22 cellular contexts compared by ENCODE assay signal in the genomic region with DNA sequence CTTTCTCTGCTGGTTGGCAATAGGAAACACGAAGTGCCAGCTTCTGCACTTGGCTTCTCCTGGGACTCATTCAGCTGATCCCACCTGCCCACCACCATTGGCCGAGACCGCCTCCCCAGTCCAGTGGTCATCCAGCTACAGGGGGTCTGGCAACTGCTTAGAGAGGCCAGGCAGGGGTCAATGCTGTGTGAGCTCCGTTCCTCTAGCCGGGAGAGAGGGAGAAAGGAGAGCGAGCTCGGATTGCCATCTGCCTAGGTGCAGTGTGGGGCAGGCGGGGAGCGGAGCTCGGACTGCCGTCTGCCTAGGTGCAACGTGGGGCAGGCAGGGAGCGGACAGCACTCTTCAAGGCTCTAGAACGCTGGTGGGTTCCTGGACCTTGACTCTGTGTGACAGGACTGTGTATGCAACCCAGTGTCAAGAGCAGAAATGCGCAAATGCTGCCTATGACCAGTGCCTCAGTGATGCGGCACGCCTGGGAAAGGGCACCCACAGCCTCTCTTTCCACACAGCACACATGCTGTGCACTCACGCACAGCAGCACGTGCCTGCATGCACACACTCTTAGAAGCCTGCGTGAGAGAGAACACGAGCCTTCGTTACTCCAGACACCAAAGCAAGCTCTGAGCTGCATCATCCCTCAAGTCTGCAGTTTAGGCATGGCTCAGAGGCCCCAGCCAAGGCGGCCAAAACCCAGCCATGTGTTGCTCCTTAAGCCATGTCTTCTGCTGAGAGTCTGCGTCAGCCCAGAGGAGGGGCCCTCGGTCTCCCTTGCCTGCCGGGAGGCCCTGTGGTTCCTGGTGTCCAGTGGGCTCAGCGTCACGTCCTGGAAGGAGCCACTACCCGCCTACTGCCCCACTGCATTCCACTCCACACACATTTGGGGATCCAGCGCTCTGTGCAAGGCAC. TPM values are rescaled to one million over a fixed set of nuclear protein-coding genes. Genes with fewer than 3 reads are reported as not detected.
A peak's percentile ranks its signal among the peaks of the same experiment; 100 is the strongest.
DNase-seq lines count a peak whose midpoint lies in the region; ATAC-seq and TF ChIP-seq lines count a peak whose summit lies in the region.
"Had no signal": no experiment of that assay in that cellular context is flagged by ENCODE, and none has a peak within 500 bp of the region (broad histone marks: within the 10 kb centered on the region; RNA-seq: fewer than 3 reads in every experiment).

No MANE protein-coding gene starts in this region.

- H3K4me1 Mint-ChIP-seq in immature natural killer cell = peaks cover 8 to 10% of the 10 kb centered on the region in 2 donors

- H3K27me3 Mint-ChIP-seq in immature natural killer cell (ENCODE audit: low read depth in 3 of 3) = peaks cover 3 to 8% (median 8%) of the 10 kb centered on the region in 3 donors

- no peak overlapping the region for H2BK5ac ChIP-seq in mesenchymal stem cell (ENCODE audit: low read depth, low read length, poor library complexity, severe bottlenecking)

- H3K4me3 Mint-ChIP-seq in immature natural killer cell = no peak overlapping the region
- H3K4me3 Mint-ChIP-seq: activated CD4-positive, alpha-beta memory T cell treated with anti-CD3 and anti-CD28 coated beads for 36 hours; activated naive CD4-positive, alpha-beta T cell treated with anti-CD3 and anti-CD28 coated beads, Interleukin-2, amount 10 ng/mL, durations not matched to agents 7 days and 5 days; CD8-positive, alpha-beta memory T cell; dendritic cell treated with granulocyte-macrophage colony-stimulating factor and Interleukin-4, amounts not matched to agents 40 ng/mL and 50 ng/mL, for 4 days; natural killer cell had no signal

- ATAC-seq in HG03196 (IDR thresholded peaks at IDR 0.05; ENCODE audit: unreplicated experiment) (no peak), GM21529 (IDR thresholded peaks at IDR 0.05; ENCODE audit: unreplicated experiment) (no peak)
- ATAC-seq: K562, natural killer cell, PC-3 had no signal

- H3K79me1 ChIP-seq in mesenchymal stem cell (replicated peaks; ENCODE audit: low read length, poor library complexity, severe bottlenecking) = no peaks in the 10 kb centered on the region

- peak overlapping the region; percentile 90 for H4K91ac ChIP-seq in mesenchymal stem cell (ENCODE audit: low read length)

- H3K23ac ChIP-seq in mesenchymal stem cell (ENCODE audit: low read length in 2 of 2) = peak overlapping the region in 1 of 2 experiments; percentile 37

- no peak overlapping the region for H3K27ac Mint-ChIP-seq in immature natural killer cell
- H3K27ac Mint-ChIP-seq: activated CD4-positive, alpha-beta memory T cell treated with anti-CD3 and anti-CD28 coated beads for 36 hours; activated naive CD4-positive, alpha-beta T cell treated with anti-CD3 and anti-CD28 coated beads, Interleukin-2, amount 10 ng/mL, durations not matched to agents 7 days and 5 days; dendritic cell treated with granulocyte-macrophage colony-stimulating factor and Interleukin-4, amounts not matched to agents 40 ng/mL and 50 ng/mL, for 4 days; natural killer cell; progenitor cell of endocrine pancreas had no signal

- H2BK15ac ChIP-seq in mesenchymal stem cell (ENCODE audit: low read depth, poor library complexity, severe bottlenecking) = no peak overlapping the region

- H2BK12ac ChIP-seq in mesenchymal stem cell (ENCODE audit: low read length in 2 of 2) = peak overlapping the region; percentile 38 to 91

- H3K4me1 ChIP-seq in GM23248 (ENCODE audit: insufficient read depth) = peaks cover 10% of the 10 kb centered on the region
- H3K4me1 ChIP-seq in colonic mucosa = no peaks in the 10 kb centered on the region
- H3K4me1 ChIP-seq in mesenchymal stem cell (ENCODE audit: control insufficient read depth, insufficient read depth, low read depth, low read length) = peaks cover 7% of the 10 kb centered on the region
- peaks cover 5 to 17% (median 13%) of the 10 kb centered on the region in 6 donors for H3K4me1 ChIP-seq in spleen

- TF ChIP-seq CTCF in colonic mucosa (IDR thresholded peaks at IDR 0.05) (no peak), spleen (IDR thresholded peaks at IDR 0.05 in 8 of 11, conservative IDR thresholded peaks at IDR 0.05 in 3 of 11) (no peak)

- H3K36me3 Mint-ChIP-seq in immature natural killer cell = no peaks in the 10 kb centered on the region
- H3K36me3 Mint-ChIP-seq: activated CD4-positive, alpha-beta memory T cell treated with anti-CD3 and anti-CD28 coated beads for 36 hours; activated naive CD4-positive, alpha-beta T cell treated with anti-CD3 and anti-CD28 coated beads, Interleukin-2, amount 10 ng/mL, durations not matched to agents 7 days and 5 days; natural killer cell had no signal

- H2AFZ ChIP-seq in GM23248 = no peak overlapping the region
- H2AFZ ChIP-seq in mesenchymal stem cell (ENCODE audit: low read depth, low read length) = no peak overlapping the region

- H3K9ac ChIP-seq in GM23248 (peak overlapping the region; percentile 14; the same call in 1 of the 2 replicates), colonic mucosa (ENCODE audit: low read depth in 2 of 2, low read length in 2 of 2) (no peak overlapping the region), mesenchymal stem cell (ENCODE audit: low read length) (no peak overlapping the region)

- peak; percentile 84 for DNase-seq in GM23248
- no peak for DNase-seq in colonic mucosa
- DNase-seq in mesenchymal stem cell = no peak
- DNase-seq in spleen = peak; percentile 74
- DNase-seq in midbrain (lab: John Stamatoyannopoulos, UW) = no peak
- no peak for DNase-seq in immature natural killer cell
- DNase-seq: activated CD4-positive, alpha-beta memory T cell treated with anti-CD3 and anti-CD28 coated beads for 36 hours; activated naive CD4-positive, alpha-beta T cell treated with anti-CD3 and anti-CD28 coated beads, Interleukin-2, amount 10 ng/mL, durations not matched to agents 7 days and 5 days; CD8-positive, alpha-beta memory T cell; DMS79; natural killer cell; NCI-H1694 treated with DMSO at 0.1 percent for 48 hours; NCI-H2227 treated with DMSO at 0.1 percent for 48 hours; PC-3; SIG-M5; stimulated activated CD4-positive, alpha-beta T cell treated with anti-CD3 and anti-CD28 coated beads, Interleukin-12 subunit alpha, Interleukin-12 subunit beta, amount 100 ng/mL, for 4 hours; T-helper 1 cell had no signal

- no peaks in the 10 kb centered on the region for H3K27me3 ChIP-seq in GM23248 (replicated peaks; ENCODE audit: insufficient read depth)
- no peaks in the 10 kb centered on the region for H3K27me3 ChIP-seq in colonic mucosa
- peaks cover 19 to 47% of the 10 kb centered on the region in 2 experiments for H3K27me3 ChIP-seq in mesenchymal stem cell (ENCODE audit: control insufficient read depth in 1 of 2, insufficient read depth in 1 of 2, low read length in 2 of 2)
- H3K27me3 ChIP-seq in spleen (replicated peaks in 1 of 7) = peaks cover 0 to 22% (median 0%) of the 10 kb centered on the region in 7 donors

- H2AK5ac ChIP-seq in mesenchymal stem cell (ENCODE audit: low read length, severe bottlenecking) = no peak overlapping the region

- no peak overlapping the region for H2BK120ac ChIP-seq in mesenchymal stem cell (ENCODE audit: low read depth, low read length)

- H4K20me1 ChIP-seq in GM23248 (ENCODE audit: insufficient read depth) = no peaks in the 10 kb centered on the region

- H3K9me3 Mint-ChIP-seq in immature natural killer cell = no peaks in the 10 kb centered on the region
- H3K9me3 Mint-ChIP-seq: activated CD4-positive, alpha-beta memory T cell treated with anti-CD3 and anti-CD28 coated beads for 36 hours; activated naive CD4-positive, alpha-beta T cell treated with anti-CD3 and anti-CD28 coated beads, Interleukin-2, amount 10 ng/mL, durations not matched to agents 7 days and 5 days; CD8-positive, alpha-beta memory T cell; dendritic cell treated with granulocyte-macrophage colony-stimulating factor and Interleukin-4, amounts not matched to agents 40 ng/mL and 50 ng/mL, for 4 days; natural killer cell had no signal

- H3K36me3 ChIP-seq in GM23248 (ENCODE audit: low read depth) = no peaks in the 10 kb centered on the region
- H3K36me3 ChIP-seq in colonic mucosa = no peaks in the 10 kb centered on the region
- no peaks in the 10 kb centered on the region for H3K36me3 ChIP-seq in mesenchymal stem cell (ENCODE audit: control insufficient read depth in 1 of 2, insufficient read depth in 2 of 2, low read depth in 1 of 2, low read length in 2 of 2)
- no peaks in the 10 kb centered on the region for H3K36me3 ChIP-seq in spleen

- no peaks in the 10 kb centered on the region for H3K9me2 ChIP-seq in GM23248 (ENCODE audit: insufficient read depth)

- H3K4me2 ChIP-seq in GM23248 (ENCODE audit: unreplicated experiment) (no peak overlapping the region), mesenchymal stem cell (ENCODE audit: low read length, poor library complexity, severe bottlenecking) (no peak overlapping the region)

- H3K79me2 ChIP-seq in GM23248 (ENCODE audit: insufficient read depth) = no peaks in the 10 kb centered on the region

- H3K4me3 ChIP-seq in GM23248 = no peak overlapping the region
- H3K4me3 ChIP-seq in colonic mucosa = no peak overlapping the region
- no peak overlapping the region for H3K4me3 ChIP-seq in mesenchymal stem cell (ENCODE audit: insufficient read depth in 1 of 2, low read depth in 1 of 2, low read length in 2 of 2)
- no peak overlapping the region for H3K4me3 ChIP-seq in spleen
- H3K4me3 ChIP-seq: K562 had no signal

- intact Hi-C loops in colonic mucosa (cut with DNase I) = loop anchor here (10.0 kb wide), 1 partner anchor 117 kb away; no protein-coding TSS in a partner anchor
- intact Hi-C loops in spleen (cut with DNase I; ENCODE audit: low total_unique reads) = no loop called here

- no peak overlapping the region for H4K8ac ChIP-seq in mesenchymal stem cell (ENCODE audit: low read length)

- H3K9me3 ChIP-seq in GM23248 (ENCODE audit: low read depth) (no peaks in the 10 kb centered on the region), colonic mucosa (no peaks in the 10 kb centered on the region), mesenchymal stem cell (ENCODE audit: control insufficient read depth, low read length) (no peaks in the 10 kb centered on the region), spleen (no peaks in the 10 kb centered on the region)

- peak overlapping the region; percentile 50 to 98 for H3K18ac ChIP-seq in mesenchymal stem cell (ENCODE audit: low read depth in 1 of 2, low read length in 2 of 2)

- no peak for TF ChIP-seq POLR2A in spleen (IDR thresholded peaks at IDR 0.05)

- 0 out of 2 replicates have a peak, but pooled peaks cover 7% of the 10 kb centered on the region for H3F3A ChIP-seq in GM23248 (ENCODE audit: insufficient read depth)

- in situ Hi-C loops in GM23248 (cut with MboI) = loop anchor here (10.0 kb wide), 1 partner anchor 117 kb away; no protein-coding TSS in a partner anchor

- peak overlapping the region; percentile 30 to 80 for H3K4ac ChIP-seq in mesenchymal stem cell (ENCODE audit: low read depth in 1 of 2, low read length in 2 of 2)

- peak overlapping the region; percentile 17; the same call in 1 of the 2 replicates for H3K27ac ChIP-seq in GM23248
- H3K27ac ChIP-seq in colonic mucosa = peak overlapping the region; percentile 27
- no peak overlapping the region for H3K27ac ChIP-seq in mesenchymal stem cell (ENCODE audit: low read length, poor library complexity, severe bottlenecking)
- H3K27ac ChIP-seq in spleen = no peak overlapping the region

- peak overlapping the region in 1 of 2 experiments; percentile 93 for H3K14ac ChIP-seq in mesenchymal stem cell (ENCODE audit: low read length in 2 of 2)

- 59 to 62% methylated on average over 30 of the region's 30 CpGs for WGBS in GM23248 (ENCODE audit: low coverage in 1 of 2, low lambda C conversion rate in 2 of 2, missing lambda C conversion rate in 2 of 2), 2 experiments
- WGBS in mesenchymal stem cell = 91% methylated on average over 30 of the region's 30 CpGs
- 82 to 93% (median 89%) methylated on average over 14 to 30 of the region's 30 CpGs for WGBS in spleen, 5 donors

RNA-seq across cellular contexts. Expression of gene JAM3, which starts 26.8 kb away (rescaled TPM):
- total RNA-seq in GM23248 (2014; rRNA removed; shearing (Covaris generic)) = 63.7 and 65.1 TPM in 2 replicates
- polyA plus RNA-seq in GM23248 (2016; fragmentation: Nextera tagmentation; extraction: Ambion mirVana) (46.2 and 48.2 TPM in 2 replicates), spleen (10 to 100 TPM in 2 of 3 donors, 1 to 10 TPM in 1; 9.5 to 20.5 (median 17.8) TPM), immature natural killer cell (1 to 10 TPM in 2 of 3 donors, not detected in 1; 1.6 to 1.9 TPM)
- total RNA-seq in colonic mucosa (10 to 100 TPM in 1 of 2 donors, 1 to 10 TPM in 1; 3.5 to 14.5 TPM), spleen (10 to 100 TPM; 20.8 to 28.7 (median 24.7) TPM)
- polyA plus RNA-seq in mesenchymal stem cell (2013, experiment 1 of 2) = 56.5 TPM
- 57.3 TPM for polyA plus RNA-seq in mesenchymal stem cell (2013, experiment 2 of 2)

Comparison
In these comparisons a context has a peak if more than half of its experiments do, and no peak if none do; other contexts are left out.
1. DNase-seq: peak in GM23248 (single experiment) and spleen (single experiment); none in colonic mucosa (single experiment), mesenchymal stem cell (single experiment), midbrain (single experiment) and immature natural killer cell (0 of 3).
2. H3K27ac ChIP-seq: peak in GM23248 (single experiment) and colonic mucosa (single experiment); none in mesenchymal stem cell (single experiment) and spleen (0 of 8).